In genomic region chr11:117950320-117950719, GRCh38 we compare ENCODE assay signal across 7 cellular contexts. TPM values are rescaled to one million over a fixed set of nuclear protein-coding genes. Genes with fewer than 3 reads are reported as not detected.
DNase-seq lines count a peak whose midpoint lies in the region; ATAC-seq, FAIRE-seq and TF ChIP-seq lines count a peak whose summit lies in the region.

No MANE protein-coding gene starts in this region.

- peaks cover 32% of the 10 kb centered on the region for H3K27me3 Mint-ChIP-seq in astrocyte (ENCODE audit: low read depth, unreplicated experiment)

- H3K9ac ChIP-seq in astrocyte (ENCODE audit: low read length) = no peak overlapping the region

- DNase-seq in GM13976 (ENCODE audit: low spot score) = peak; percentile 64
- no peak for DNase-seq in RWPE2 (ENCODE audit: low spot score)
- no peak for DNase-seq in astrocyte (ENCODE audit: low read depth)
- peak; percentile 52 to 53 for DNase-seq in stimulated activated CD4-positive, alpha-beta T cell treated with anti-CD3 and anti-CD28 coated beads, Interleukin-2, amount 100 ng/mL, for 24 hours
- no peak for DNase-seq in RWPE1 (ENCODE audit: low spot score)
- no peak for DNase-seq in frontal cortex (ENCODE audit: low spot score in 2 of 2)

- CTCF ChIA-PET in RWPE1 (lab: Yijun Ruan, JAX) = interaction anchor here (1.9 kb wide), 1 partner anchor 103 kb away, joined by 11 read pairs; no protein-coding TSS in a partner anchor

- no peaks in the 10 kb centered on the region for H3K36me3 Mint-ChIP-seq in astrocyte (ENCODE audit: low read depth, unreplicated experiment)

- ATAC-seq in RWPE2 (ENCODE audit: low read depth) (no peak), HG02798 (IDR thresholded peaks at IDR 0.05; ENCODE audit: poor library complexity, unreplicated experiment) (no peak)

- no peak overlapping the region for H3K4me3 ChIP-seq in RWPE2 (ENCODE audit: severe bottlenecking)
- no peak overlapping the region for H3K4me3 ChIP-seq in astrocyte (ENCODE audit: insufficient read depth, low read depth, low read length)

- in situ Hi-C loops in GM13976 (cut with MboI; ENCODE audit: low sequenced_read_pairs, unreplicated experiment) = loop anchor here (5.0 kb wide), 1 partner anchor 97 kb away; no protein-coding TSS in a partner anchor

- no peaks in the 10 kb centered on the region for H3K9me3 ChIP-seq in RWPE2 (ENCODE audit: severe bottlenecking)
- no peaks in the 10 kb centered on the region for H3K9me3 ChIP-seq in astrocyte (ENCODE audit: insufficient read depth, low read depth, low read length)

- peak overlapping the region; percentile 47 for H3K27ac Mint-ChIP-seq in astrocyte (ENCODE audit: unreplicated experiment)

- POLR2A ChIA-PET in RWPE1 (lab: Yijun Ruan, JAX; ENCODE audit: low non-redundant PET) = no interaction called here

- no peak for FAIRE-seq in astrocyte (lab: Jason Lieb, UNC)
- no peak for FAIRE-seq in frontal cortex (lab: Jason Lieb, UNC)

- H3K9me3 Mint-ChIP-seq in astrocyte (ENCODE audit: unreplicated experiment) = no peaks in the 10 kb centered on the region

- H3K27ac ChIP-seq in RWPE2 (ENCODE audit: poor library complexity, severe bottlenecking) (no peak overlapping the region), astrocyte (ENCODE audit: low read depth, low read length) (no peak overlapping the region), RWPE1 (no peak overlapping the region)

- H3K27me3 ChIP-seq in RWPE2 (ENCODE audit: insufficient read depth, poor library complexity, severe bottlenecking) (no peaks in the 10 kb centered on the region), astrocyte (ENCODE audit: insufficient read depth, low read length) (peaks cover 15% of the 10 kb centered on the region)

- H3K4me3 Mint-ChIP-seq in astrocyte (ENCODE audit: unreplicated experiment) = no peak overlapping the region

- H3K36me3 ChIP-seq in RWPE2 (ENCODE audit: low read depth) (no peaks in the 10 kb centered on the region), astrocyte (ENCODE audit: insufficient read depth, low read length) (no peaks in the 10 kb centered on the region)

- peaks cover 4% of the 10 kb centered on the region for H3K4me1 ChIP-seq in RWPE2 (ENCODE audit: insufficient read depth, poor library complexity, severe bottlenecking)
- no peaks in the 10 kb centered on the region for H3K4me1 ChIP-seq in astrocyte (ENCODE audit: insufficient read depth, low read length)

- peaks cover 3% of the 10 kb centered on the region for H3K4me1 Mint-ChIP-seq in astrocyte (ENCODE audit: low read depth, unreplicated experiment)

- no peaks in the 10 kb centered on the region for H4K20me1 ChIP-seq in astrocyte (ENCODE audit: insufficient read depth, low read length)

- H2AFZ ChIP-seq in astrocyte (ENCODE audit: low read depth, low read length) = no peak overlapping the region

- peak; percentile 42 for TF ChIP-seq CTCF in GM13976 (IDR thresholded peaks at IDR 0.05; ENCODE audit: borderline replicate concordance, control extremely low read depth, extremely low read depth, insufficient read depth, missing control alignments)
- peak; percentile 11 for TF ChIP-seq CTCF in RWPE2 (IDR thresholded peaks at IDR 0.05; ENCODE audit: poor library complexity, severe bottlenecking)
- TF ChIP-seq CTCF in astrocyte (IDR thresholded peaks at IDR 0.05; ENCODE audit: insufficient read depth, low read depth, low read length) = peak; percentile 6
- no peak for TF ChIP-seq CTCF in RWPE1 (conservative IDR thresholded peaks at IDR 0.05; ENCODE audit: low read depth)

- no peaks in the 10 kb centered on the region for H3K79me2 ChIP-seq in astrocyte (ENCODE audit: insufficient read depth, low read length)

- H3K4me2 ChIP-seq in astrocyte (ENCODE audit: low read length) = no peak overlapping the region

RNA-seq across cellular contexts. Expression of gene TMPRSS13, which starts 21.1 kb away (rescaled TPM):
- total RNA-seq in astrocyte = 0.10 and 0.66 TPM in 2 replicates
- 0.41 TPM for total RNA-seq in frontal cortex

RNA-seq across cellular contexts. Expression of gene IL10RA, which starts 35.9 kb away (rescaled TPM):
- total RNA-seq in astrocyte (0.12 and 0.73 TPM in 2 replicates), frontal cortex (2.0 TPM)

Comparison
In these comparisons a context has a peak if more than half of its experiments do, and no peak if none do; other contexts are left out.
1. DNase-seq: peak in GM13976 (single experiment) and stimulated activated CD4-positive, alpha-beta T cell treated with anti-CD3 and anti-CD28 coated beads, Interleukin-2, amount 100 ng/mL, for 24 hours (2 of 2); none in RWPE2 (single experiment), astrocyte (single experiment), RWPE1 (single experiment) and frontal cortex (0 of 2).